Comparison of ENCODE assay signal across 19 cellular contexts in genomic region chr2:78355967-78356366, GRCh38.
"Had no signal": no experiment of that assay in that cellular context is flagged by ENCODE, and none has a peak within 500 bp of the region (broad histone marks: within the 10 kb centered on the region; RNA-seq: fewer than 3 reads in every experiment).

No MANE protein-coding gene starts in this region.

- H3K27me3 ChIP-seq: left lung, right lobe of liver, tibial artery had no signal

- DNase-seq: activated CD4-positive, alpha-beta T cell treated with anti-CD3 and anti-CD28 coated beads, Interleukin-2, amount 10 ng/mL, durations not matched to agents 24 days and 14 days; activated CD8-positive, alpha-beta memory T cell treated with anti-CD3 and anti-CD28 coated beads, Interleukin-2, amount 10 ng/mL, durations not matched to agents 7 days and 5 days; activated CD8-positive, alpha-beta T cell treated with anti-CD3 and anti-CD28 coated beads for 36 hours; activated effector memory CD4-positive, alpha-beta T cell treated with anti-CD3 and anti-CD28 coated beads, Interleukin-2, amount 50 U/mL, for 16 hours; activated naive CD4-positive, alpha-beta T cell treated with anti-CD3 and anti-CD28 coated beads, Interleukin-2, amount 10 ng/mL, durations not matched to agents 7 days and 5 days; activated T-cell treated with anti-CD3 and anti-CD28 coated beads for 4 hours; effector CD4-positive, alpha-beta T cell; foreskin fibroblast; kidney glomerular epithelial cell; left lung; naive thymus-derived CD4-positive, alpha-beta T cell; occipital lobe; right lobe of liver; stimulated activated CD4-positive, alpha-beta T cell treated with anti-CD3 and anti-CD28 coated beads, Interleukin-2, amount 100 ng/mL, for 24 hours; stimulated activated naive CD8-positive, alpha-beta T cell treated with anti-CD3 and anti-CD28 coated beads, Interleukin-15, amount 100 ng/mL, for 72 hours; tibial artery had no signal

- H3K27ac ChIP-seq: left lung, right lobe of liver, skin epidermis, tibial artery had no signal

- H3K36me3 ChIP-seq: left lung, right lobe of liver, tibial artery had no signal

- H3K4me3 ChIP-seq: left lung, lung, right lobe of liver, skin epidermis, tibial artery had no signal

- ATAC-seq: activated CD8-positive, alpha-beta memory T cell treated with anti-CD3 and anti-CD28 coated beads, Interleukin-2, amount 10 ng/mL, durations not matched to agents 7 days and 5 days; activated CD8-positive, alpha-beta T cell treated with anti-CD3 and anti-CD28 coated beads for 36 hours; left lung; naive thymus-derived CD4-positive, alpha-beta T cell; right lobe of liver; stimulated activated effector memory CD8-positive, alpha-beta T cell treated with anti-CD3 and anti-CD28 coated beads, Interleukin-12 subunit alpha, Interleukin-12 subunit beta, amount 100 ng/mL, for 72 hours; stimulated activated naive CD8-positive, alpha-beta T cell treated with anti-CD3 and anti-CD28 coated beads, Interleukin-15, amount 100 ng/mL, for 72 hours had no signal

- H3K9me3 ChIP-seq: left lung, right lobe of liver, tibial artery had no signal
